In the genomic region with DNA sequence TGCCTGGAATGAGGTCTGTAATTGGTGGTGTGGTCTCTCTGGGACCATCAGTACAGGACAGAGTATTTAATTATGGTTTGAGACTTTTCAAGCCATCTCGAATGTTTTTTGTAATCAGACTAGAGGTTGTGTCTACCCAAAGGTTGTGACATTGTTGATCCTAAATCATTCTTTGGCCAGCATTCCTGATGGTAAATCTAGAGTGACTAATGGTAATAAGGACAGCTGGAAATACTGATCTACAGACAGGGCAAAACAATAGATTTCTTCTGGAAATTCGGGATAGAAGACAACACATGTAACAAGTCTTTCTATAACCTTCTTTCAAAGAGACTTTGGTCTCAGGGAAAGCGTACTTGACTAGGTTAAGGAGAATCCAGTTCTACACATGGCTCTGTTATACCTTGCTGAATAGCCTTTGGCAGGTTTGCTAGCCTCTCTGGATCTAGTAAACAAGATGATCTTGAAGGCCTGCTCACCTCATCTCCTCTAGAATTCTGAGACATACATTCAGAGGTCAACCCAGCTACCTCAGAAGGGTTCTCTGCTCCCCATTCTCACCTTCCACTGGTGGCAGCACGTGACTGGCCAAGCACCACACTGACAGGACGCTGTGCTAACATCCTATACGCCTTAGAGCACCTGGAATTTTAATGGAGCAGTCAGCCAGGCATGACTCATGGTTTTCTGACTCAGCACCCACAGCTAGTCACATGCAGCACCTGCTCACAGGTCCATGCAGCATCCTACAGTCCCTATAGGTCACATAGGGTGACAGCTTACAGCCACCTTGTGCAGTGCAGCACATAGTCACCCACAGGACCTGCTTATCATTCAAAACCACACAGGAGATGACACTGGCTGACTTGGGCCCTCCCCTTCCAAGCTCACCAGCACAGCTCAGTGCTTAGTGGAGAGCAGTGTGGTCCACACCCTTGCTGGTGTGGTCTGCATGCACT, we compare ENCODE assay signal across 10 cellular contexts. TPM values are rescaled to one million over a fixed set of nuclear protein-coding genes. Genes with fewer than 3 reads are reported as not detected.
A peak's percentile ranks its signal among the peaks of the same experiment; 100 is the strongest.
DNase-seq lines count a peak whose midpoint lies in the region; ATAC-seq and TF ChIP-seq lines count a peak whose summit lies in the region.
"Had no signal": no experiment of that assay in that cellular context is flagged by ENCODE, and none has a peak within 500 bp of the region (broad histone marks: within the 10 kb centered on the region; RNA-seq: fewer than 3 reads in every experiment).

No MANE protein-coding gene starts in this region.

- peak; percentile 7 for DNase-seq in EL
- DNase-seq in NCI-H510A (lab: John Stamatoyannopoulos, UW), result peak; percentile 59
- DNase-seq in MCF 10A (ENCODE audit: unreplicated experiment), result peak; percentile 83
- peak; percentile 38 for DNase-seq in retinal pigment epithelial cell (ENCODE audit: low read depth)
- no peak for DNase-seq in endodermal cell
- no peak for DNase-seq in dedifferentiated amniotic fluid mesenchymal stem cell (ENCODE audit: extremely low spot score)
- DNase-seq in retina, result no peak

- BruUV-seq in MCF 10A (replicated peaks; lab: Mats Ljungman, UMichigan), result no TSS peak

- ATAC-seq in HG03159 (IDR thresholded peaks at IDR 0.05; ENCODE audit: unreplicated experiment), result no peak

- peak overlapping the region; percentile 52 for H3K27ac Mint-ChIP-seq in MCF 10A (ENCODE audit: low read depth, unreplicated experiment)
- no peak overlapping the region for H3K27ac Mint-ChIP-seq in endodermal cell

- H3K9me3 Mint-ChIP-seq in MCF 10A (ENCODE audit: unreplicated experiment) (peaks cover 12% of the 10 kb centered on the region), endodermal cell (peaks cover 9% of the 10 kb centered on the region)

- no peaks in the 10 kb centered on the region for H3K27me3 ChIP-seq in endodermal cell (ENCODE audit: control insufficient read depth, insufficient read depth, low read length, poor library complexity, severe bottlenecking)
- H3K27me3 ChIP-seq: breast epithelium had no signal

- H3K27me3 Mint-ChIP-seq in MCF 10A (ENCODE audit: insufficient read depth, unreplicated experiment) (peaks cover 1% of the 10 kb centered on the region), endodermal cell (ENCODE audit: insufficient read depth) (peaks cover 9% of the 10 kb centered on the region)

- no peaks in the 10 kb centered on the region for H3K36me3 ChIP-seq in endodermal cell (ENCODE audit: control insufficient read depth, insufficient read depth, low read length)
- H3K36me3 ChIP-seq: breast epithelium had no signal

- WGBS in endodermal cell (ENCODE audit: insufficient coverage in 1 of 2, insufficient read length in 1 of 2), 2 experiments, result 86% methylated on average over 3 to 6 of the region's 6 CpGs

- H3K9ac ChIP-seq in endodermal cell (ENCODE audit: extremely low read depth, low read length, poor library complexity, severe bottlenecking), result no peak overlapping the region

- CTCF ChIA-PET in MCF 10A (lab: Yijun Ruan, JAX), result interaction anchor here (0.6 to 1.2 kb wide), 2 partner anchors 16 to 211 kb away, joined by 3 to 4 read pairs; no protein-coding TSS in a partner anchor

- H3K4me1 ChIP-seq in endodermal cell (ENCODE audit: control insufficient read depth, insufficient read depth, low read length), result no peaks in the 10 kb centered on the region
- H3K4me1 ChIP-seq: breast epithelium had no signal

- no peak overlapping the region for H3K27ac ChIP-seq in endodermal cell (ENCODE audit: low read depth, low read length)
- H3K27ac ChIP-seq: breast epithelium had no signal

- H3K4me1 Mint-ChIP-seq in MCF 10A (ENCODE audit: insufficient read depth, unreplicated experiment), result peaks cover 8% of the 10 kb centered on the region
- no peaks in the 10 kb centered on the region for H3K4me1 Mint-ChIP-seq in endodermal cell

- peaks cover 6% of the 10 kb centered on the region for H3K9me3 ChIP-seq in endodermal cell (ENCODE audit: control insufficient read depth, low read length)
- H3K9me3 ChIP-seq: breast epithelium had no signal

- TF ChIP-seq CTCF in MCF 10A (IDR thresholded peaks at IDR 0.05; ENCODE audit: unreplicated experiment) (no peak), retinal pigment epithelial cell (conservative IDR thresholded peaks at IDR 0.05; ENCODE audit: low read depth, low read length) (no peak), endodermal cell (conservative IDR thresholded peaks at IDR 0.05) (no peak)

- intact Hi-C loops in MCF 10A (cut with micrococcal nuclease), result no loop called here

- POLR2A ChIA-PET in MCF 10A (lab: Yijun Ruan, JAX), result interaction anchor here (0.5 to 0.6 kb wide), 2 partner anchors 9 to 444 kb away, joined by 3 read pairs; no protein-coding TSS in a partner anchor

- H3K4me3 Mint-ChIP-seq in MCF 10A (ENCODE audit: unreplicated experiment) (no peak overlapping the region), endodermal cell (no peak overlapping the region)
- H3K4me3 Mint-ChIP-seq: naive thymus-derived CD8-positive, alpha-beta T cell had no signal

- H3K4me3 ChIP-seq in retinal pigment epithelial cell (ENCODE audit: low read length) (no peak overlapping the region), endodermal cell (ENCODE audit: low read length) (no peak overlapping the region)
- H3K4me3 ChIP-seq: breast epithelium had no signal

- H3K36me3 Mint-ChIP-seq in MCF 10A (ENCODE audit: insufficient read depth, unreplicated experiment), result no peaks in the 10 kb centered on the region
- H3K36me3 Mint-ChIP-seq in endodermal cell (ENCODE audit: low read depth), result no peaks in the 10 kb centered on the region

RNA-seq across cellular contexts. Expression of gene PLB1, which starts 12.2 kb away (rescaled TPM):
- total RNA-seq in MCF 10A (2022) (0.91 and 1.8 TPM in 2 replicates), endodermal cell (under 1 TPM; 0.35 to 0.38 TPM)
- polyA plus RNA-seq in endodermal cell (2013, experiment 1 of 2), result 0.43 TPM
- 0.25 TPM for polyA plus RNA-seq in endodermal cell (2013, experiment 2 of 2)

Comparison
In these comparisons a context has a peak if more than half of its experiments do, and no peak if none do; other contexts are left out.
1. DNase-seq: peak in EL (single experiment), NCI-H510A (single experiment), MCF 10A (single experiment) and retinal pigment epithelial cell (single experiment); none in endodermal cell (single experiment), dedifferentiated amniotic fluid mesenchymal stem cell (single experiment) and retina (single experiment).